ENCODE assay signal across 30 cellular contexts in the genomic region with DNA sequence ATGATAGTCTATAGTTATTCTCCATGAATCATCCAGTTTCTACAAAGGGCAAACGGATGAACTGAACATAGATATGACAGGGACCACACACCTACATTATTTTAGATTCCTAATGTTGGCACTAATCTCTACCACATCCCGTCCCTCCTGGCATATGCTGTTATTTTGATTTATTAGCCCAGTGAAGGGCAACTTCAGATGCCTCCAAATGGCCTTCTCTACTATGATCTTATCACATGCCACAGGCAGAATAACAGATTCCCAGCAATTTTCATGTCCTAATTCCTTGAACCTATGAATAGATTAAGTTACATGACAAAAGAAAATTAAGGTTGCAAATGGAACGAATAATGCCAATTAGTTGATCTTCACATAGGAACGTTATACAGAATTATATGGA.
"Had no signal": no experiment of that assay in that cellular context is flagged by ENCODE, and none has a peak within 500 bp of the region (broad histone marks: within the 10 kb centered on the region; RNA-seq: fewer than 3 reads in every experiment).

No MANE protein-coding gene starts in this region.

- ATAC-seq: activated naive CD4-positive, alpha-beta T cell treated with anti-CD3 and anti-CD28 coated beads, Interleukin-2, amount 50 U/mL, for 72 hours; activated naive CD8-positive, alpha-beta T cell treated with anti-CD3 and anti-CD28 coated beads, Interleukin-2, amount 50 U/mL, for 24 hours; activated T-cell treated with anti-CD3 and anti-CD28 coated beads, Interleukin-2, amount 50 U/mL, for 4 hours; activated T-cell treated with anti-CD3 and anti-CD28 coated beads, Interleukin-2, amount 50 U/mL, for 72 hours; activated T-helper 17 cell treated with anti-CD3 and anti-CD28 coated beads, Interleukin-2, amount 50 U/mL, for 72 hours; body of pancreas had no signal

- H3K4me3 ChIP-seq: adrenal gland, ascending aorta, body of pancreas, breast epithelium, cardiac muscle cell had no signal

- H3K27me3 ChIP-seq: adrenal gland, ascending aorta, body of pancreas, brain microvascular endothelial cell, breast epithelium, cardiac muscle cell had no signal

- DNase-seq: activated effector memory CD4-positive, alpha-beta T cell treated with anti-CD3 and anti-CD28 coated beads, Interleukin-2, amount 50 U/mL, for 16 hours; activated effector memory CD4-positive, alpha-beta T cell treated with Interleukin-2 at 50 U/mL for 16 hours; activated gamma-delta T cell; activated gamma-delta T cell treated with Interleukin-2 at 50 U/mL for 16 hours; activated naive CD4-positive, alpha-beta T cell; activated naive CD4-positive, alpha-beta T cell treated with anti-CD3 and anti-CD28 coated beads for 36 hours; activated naive CD4-positive, alpha-beta T cell treated with anti-CD3 and anti-CD28 coated beads, Interleukin-2, amount 10 ng/mL, durations not matched to agents 7 days and 5 days; activated naive CD4-positive, alpha-beta T cell treated with anti-CD3 and anti-CD28 coated beads, Interleukin-2, amount 50 U/mL, for 16 hours; activated naive CD4-positive, alpha-beta T cell treated with Interleukin-2 at 50 U/mL for 16 hours; activated naive CD8-positive, alpha-beta T cell treated with anti-CD3 and anti-CD28 coated beads for 36 hours; activated naive CD8-positive, alpha-beta T cell treated with anti-CD3 and anti-CD28 coated beads, Interleukin-2, amount 10 ng/mL, durations not matched to agents 7 days and 5 days; activated naive CD8-positive, alpha-beta T cell treated with anti-CD3 and anti-CD28 coated beads, Interleukin-2, amount 50 U/mL, for 24 hours; activated T-cell treated with anti-CD3 and anti-CD28 coated beads, Interleukin-2, amount 50 U/mL, for 4 hours; activated T-cell treated with anti-CD3 and anti-CD28 coated beads, Interleukin-2, amount 50 U/mL, for 48 hours; activated T-cell treated with anti-CD3 and anti-CD28 coated beads, Interleukin-2, amount 50 U/mL, for 72 hours; adrenal gland; amniotic stem cell; amygdala; anterior cingulate cortex; aorta; body of pancreas; brain microvascular endothelial cell; caudate nucleus; central memory CD4-positive, alpha-beta T cell; cerebellar nuclear complex had no signal

- H3K36me3 ChIP-seq: adrenal gland, ascending aorta, brain microvascular endothelial cell, breast epithelium, cardiac muscle cell had no signal

- H3K27ac ChIP-seq: adrenal gland, ascending aorta, body of pancreas, brain microvascular endothelial cell, breast epithelium, cardiac muscle cell had no signal

- H3K4me1 ChIP-seq: adrenal gland, ascending aorta, body of pancreas, breast epithelium had no signal

- H3K9me3 ChIP-seq: adrenal gland, ascending aorta, body of pancreas, breast epithelium had no signal
